Comparison of ENCODE assay signal across 8 cellular contexts in genomic region chr13:28819748-28820098, GRCh38. TPM values are rescaled to one million over a fixed set of nuclear protein-coding genes. Genes with fewer than 3 reads are reported as not detected.
DNase-seq lines count a peak whose midpoint lies in the region; ATAC-seq and TF ChIP-seq lines count a peak whose summit lies in the region.

No MANE protein-coding gene starts in this region.

- H3K27ac Mint-ChIP-seq in neural crest cell (ENCODE audit: unreplicated experiment) = no peak overlapping the region

- H3K4me1 Mint-ChIP-seq in neural crest cell = peaks cover 4% of the 10 kb centered on the region

- DNase-seq in COLO668 (lab: John Stamatoyannopoulos, UW; ENCODE audit: unreplicated experiment) = peak; percentile 82
- peak; percentile 77 for DNase-seq in NCI-H345 (lab: John Stamatoyannopoulos, UW)
- peak; percentile 63 for DNase-seq in activated T-cell treated with anti-CD3 and anti-CD28 coated beads for 48 hours (ENCODE audit: low read depth)
- peak; percentile 19 for DNase-seq in fibroblast of mammary gland (ENCODE audit: low read depth)
- DNase-seq in neural crest cell (ENCODE audit: low read depth, low spot score) = peak; percentile 68

- peak; percentile 45 for ATAC-seq in GM21529 (IDR thresholded peaks at IDR 0.05; ENCODE audit: unreplicated experiment)
- no peak for ATAC-seq in GM19324 (IDR thresholded peaks at IDR 0.05; ENCODE audit: low FRiP score, unreplicated experiment)
- no peak for ATAC-seq in HG03565 (IDR thresholded peaks at IDR 0.05; ENCODE audit: unreplicated experiment)

- peaks cover 83% of the 10 kb centered on the region for H3K27me3 Mint-ChIP-seq in neural crest cell (ENCODE audit: low read depth)

- TF ChIP-seq CTCF in fibroblast of mammary gland (conservative IDR thresholded peaks at IDR 0.05; ENCODE audit: control insufficient read depth, insufficient read depth, low read depth, low read length) = no peak
- TF ChIP-seq CTCF in neural crest cell (conservative IDR thresholded peaks at IDR 0.05) = peak; percentile 56

- no peak overlapping the region for H3K4me3 Mint-ChIP-seq in neural crest cell

- no peaks in the 10 kb centered on the region for H3K9me3 Mint-ChIP-seq in neural crest cell

- H3K36me3 Mint-ChIP-seq in neural crest cell (ENCODE audit: low read depth) = no peaks in the 10 kb centered on the region

- no peak overlapping the region for H3K4me3 ChIP-seq in fibroblast of mammary gland (ENCODE audit: control insufficient read depth, low read depth, low read length)

RNA-seq across cellular contexts. Expression of gene MTUS2, which starts 0.4 kb away (rescaled TPM):
- total RNA-seq in neural crest cell = 0.89 and 0.91 TPM in 2 replicates

Comparison
In these comparisons a context has a peak if more than half of its experiments do, and no peak if none do; other contexts are left out.
1. DNase-seq: peak in every context shown above with its lines; median percentile 82 in COLO668; 77 in NCI-H345; 68 in neural crest cell; 63 in activated T-cell treated with anti-CD3 and anti-CD28 coated beads for 48 hours; 19 in fibroblast of mammary gland.